26 cellular contexts compared by ENCODE assay signal in the genomic region with DNA sequence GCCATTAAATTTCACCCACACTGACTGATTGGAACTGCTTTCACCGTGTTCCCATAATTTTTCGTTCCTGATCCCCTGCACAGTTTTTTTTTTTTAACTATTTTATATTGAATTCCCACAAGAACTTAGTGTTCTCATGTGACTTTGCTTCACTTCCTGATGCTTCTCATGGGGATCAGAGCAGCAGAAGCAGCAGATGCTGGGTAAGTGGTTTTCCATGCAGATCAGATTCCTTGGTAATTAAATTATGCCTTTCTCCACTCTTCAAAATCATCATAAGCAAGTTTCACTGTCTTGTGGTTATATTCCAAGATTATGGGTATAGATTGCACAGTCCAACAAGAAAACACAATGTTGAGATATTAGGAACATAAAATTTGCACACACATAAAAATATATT.
DNase-seq lines count a peak whose midpoint lies in the region.
"Had no signal": no experiment of that assay in that cellular context is flagged by ENCODE, and none has a peak within 500 bp of the region (broad histone marks: within the 10 kb centered on the region; RNA-seq: fewer than 3 reads in every experiment).

No MANE protein-coding gene starts in this region.

- H3K14ac ChIP-seq in mesenchymal stem cell (ENCODE audit: low read length in 2 of 2) = no peak overlapping the region

- H2BK120ac ChIP-seq in mesenchymal stem cell (ENCODE audit: low read depth, low read length) = no peak overlapping the region

- H2AK5ac ChIP-seq in mesenchymal stem cell (ENCODE audit: low read length, severe bottlenecking) = no peak overlapping the region

- H3K27ac ChIP-seq in mesenchymal stem cell (ENCODE audit: low read length, poor library complexity, severe bottlenecking) = no peak overlapping the region
- H3K27ac ChIP-seq: adrenal gland, body of pancreas, lower lobe of right lung, right lobe of liver had no signal

- H4K91ac ChIP-seq in mesenchymal stem cell (ENCODE audit: low read length) = no peak overlapping the region

- H2AFZ ChIP-seq in mesenchymal stem cell (ENCODE audit: low read depth, low read length) = no peak overlapping the region

- H3K4ac ChIP-seq in mesenchymal stem cell (ENCODE audit: low read depth in 1 of 2, low read length in 2 of 2) = no peak overlapping the region

- no peak overlapping the region for H2BK15ac ChIP-seq in mesenchymal stem cell (ENCODE audit: low read depth, poor library complexity, severe bottlenecking)

- no peak overlapping the region for H3K18ac ChIP-seq in mesenchymal stem cell (ENCODE audit: low read depth in 1 of 2, low read length in 2 of 2)

- H2BK12ac ChIP-seq in mesenchymal stem cell (ENCODE audit: low read length in 2 of 2) = no peak overlapping the region

- 95% methylated on average over 2 of the region's 2 CpGs for WGBS in mesenchymal stem cell

- peaks cover 3% of the 10 kb centered on the region for H3K4me1 ChIP-seq in mesenchymal stem cell (ENCODE audit: control insufficient read depth, insufficient read depth, low read depth, low read length)
- H3K4me1 ChIP-seq: adrenal gland, body of pancreas, lower lobe of right lung, right lobe of liver, uterus had no signal

- no peaks in the 10 kb centered on the region for H3K27me3 ChIP-seq in mesenchymal stem cell (ENCODE audit: control insufficient read depth in 1 of 2, insufficient read depth in 1 of 2, low read length in 2 of 2)
- H3K27me3 ChIP-seq: adrenal gland, body of pancreas, right lobe of liver, uterus had no signal

- no peaks in the 10 kb centered on the region for H3K79me1 ChIP-seq in mesenchymal stem cell (replicated peaks; ENCODE audit: low read length, poor library complexity, severe bottlenecking)

- H3K4me2 ChIP-seq in mesenchymal stem cell (ENCODE audit: low read length, poor library complexity, severe bottlenecking) = no peak overlapping the region

- DNase-seq in DMS 273 (lab: John Stamatoyannopoulos, UW; ENCODE audit: unreplicated experiment) (peak; percentile 9), DMS 273 treated with DMSO at 0.1 percent for 48 hours (lab: John Stamatoyannopoulos, UW) (no peak), NCI-H82 treated with DMSO at 0.1 percent for 48 hours (lab: John Stamatoyannopoulos, UW; ENCODE audit: unreplicated experiment) (peak; percentile 53), mesenchymal stem cell (no peak), stromal cell of bone marrow (ENCODE audit: low read depth) (peak; percentile 33), activated gamma-delta T cell (lab: John Stamatoyannopoulos, UW) (no peak), A172 (ENCODE audit: low spot score) (no peak)
- no peak for DNase-seq in central memory CD4-positive, alpha-beta T cell
- DNase-seq: 8988T; activated CD4-positive, alpha-beta T cell treated with anti-CD3 and anti-CD28 coated beads, Interleukin-2, amount 10 ng/mL, durations not matched to agents 7 days and 5 days; activated T-cell treated with anti-CD3 and anti-CD28 coated beads, Interleukin-2, amount 50 U/mL, for 4 hours; adrenal gland; body of pancreas; CD8-positive, alpha-beta memory T cell; kidney glomerular epithelial cell; lower lobe of right lung; NCI-H1092 treated with DMSO at 0.1 percent for 48 hours; NCI-H187; NCI-H774; OCI-M1; right lobe of liver; stimulated activated naive B cell treated with anti-CD40 and anti-IgM and Interleukin-4, amounts not matched to agents 10 μg/mL and 1 μg/mL and 100 μg/mL, for 72 hours; SW 1271; T-helper 9 cell; uterus had no signal

- no peak overlapping the region for H4K8ac ChIP-seq in mesenchymal stem cell (ENCODE audit: low read length)

- no peaks in the 10 kb centered on the region for H3K9me3 ChIP-seq in mesenchymal stem cell (ENCODE audit: control insufficient read depth, low read length)
- H3K9me3 ChIP-seq: adrenal gland, body of pancreas, lower lobe of right lung, right lobe of liver, thoracic aorta, uterus had no signal

- H3K23ac ChIP-seq in mesenchymal stem cell (ENCODE audit: low read length in 2 of 2) = no peak overlapping the region

- no peak overlapping the region for H3K4me3 ChIP-seq in mesenchymal stem cell (ENCODE audit: insufficient read depth in 1 of 2, low read depth in 1 of 2, low read length in 2 of 2)
- H3K4me3 ChIP-seq: adrenal gland, body of pancreas, lower lobe of right lung, right lobe of liver, thoracic aorta, uterus had no signal

- H3K9ac ChIP-seq in mesenchymal stem cell (ENCODE audit: low read length) = peak overlapping the region; percentile 63

- H3K36me3 ChIP-seq in mesenchymal stem cell (ENCODE audit: control insufficient read depth in 1 of 2, insufficient read depth in 2 of 2, low read depth in 1 of 2, low read length in 2 of 2) = no peaks in the 10 kb centered on the region
- H3K36me3 ChIP-seq: adrenal gland, right lobe of liver, uterus had no signal

- H2BK5ac ChIP-seq in mesenchymal stem cell (ENCODE audit: low read depth, low read length, poor library complexity, severe bottlenecking) = no peak overlapping the region

Comparison
In these comparisons a context has a peak if more than half of its experiments do, and no peak if none do; other contexts are left out.
1. DNase-seq: peak in DMS 273 (single experiment), NCI-H82 treated with DMSO at 0.1 percent for 48 hours (single experiment) and stromal cell of bone marrow (single experiment); none in DMS 273 treated with DMSO at 0.1 percent for 48 hours (single experiment), mesenchymal stem cell (single experiment), central memory CD4-positive, alpha-beta T cell (single experiment), activated gamma-delta T cell (single experiment) and A172 (single experiment).